ENCODE assay signal across 1 cellular context in the genomic region with DNA sequence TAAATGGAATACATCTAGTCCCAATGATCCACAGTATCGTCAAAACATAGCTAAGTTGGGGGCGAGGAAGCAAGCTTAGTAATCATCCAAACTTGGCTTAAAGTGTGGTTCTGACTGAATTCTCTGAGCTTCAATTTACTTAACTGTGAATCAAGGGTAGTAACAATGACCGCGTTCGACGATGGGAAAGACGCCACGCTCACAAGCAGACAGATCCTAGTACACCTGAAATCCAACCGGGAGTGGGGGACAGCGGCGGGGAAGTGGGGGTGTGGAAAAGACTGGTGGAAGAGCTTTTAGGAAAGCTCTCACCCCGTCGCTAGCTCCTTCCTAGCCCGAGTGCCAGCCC.
TF ChIP-seq lines count a peak whose summit lies in the region.

No MANE protein-coding gene starts in this region.

TF ChIP-seq in endothelial cell of umbilical vein, 7 proteins besides CTCF, POLR2A, EP300 and RAD21 (continued from another document):
- TF ChIP-seq FOS (IDR thresholded peaks at IDR 0.05; ENCODE audit: borderline replicate concordance, insufficient read depth, low read length) (no peak), GATA2 (IDR thresholded peaks at IDR 0.05; ENCODE audit: insufficient read depth, insufficient read length, low read depth, low read length) (no peak)
